Comparison of ENCODE assay signal across 9 cellular contexts in the genomic region with DNA sequence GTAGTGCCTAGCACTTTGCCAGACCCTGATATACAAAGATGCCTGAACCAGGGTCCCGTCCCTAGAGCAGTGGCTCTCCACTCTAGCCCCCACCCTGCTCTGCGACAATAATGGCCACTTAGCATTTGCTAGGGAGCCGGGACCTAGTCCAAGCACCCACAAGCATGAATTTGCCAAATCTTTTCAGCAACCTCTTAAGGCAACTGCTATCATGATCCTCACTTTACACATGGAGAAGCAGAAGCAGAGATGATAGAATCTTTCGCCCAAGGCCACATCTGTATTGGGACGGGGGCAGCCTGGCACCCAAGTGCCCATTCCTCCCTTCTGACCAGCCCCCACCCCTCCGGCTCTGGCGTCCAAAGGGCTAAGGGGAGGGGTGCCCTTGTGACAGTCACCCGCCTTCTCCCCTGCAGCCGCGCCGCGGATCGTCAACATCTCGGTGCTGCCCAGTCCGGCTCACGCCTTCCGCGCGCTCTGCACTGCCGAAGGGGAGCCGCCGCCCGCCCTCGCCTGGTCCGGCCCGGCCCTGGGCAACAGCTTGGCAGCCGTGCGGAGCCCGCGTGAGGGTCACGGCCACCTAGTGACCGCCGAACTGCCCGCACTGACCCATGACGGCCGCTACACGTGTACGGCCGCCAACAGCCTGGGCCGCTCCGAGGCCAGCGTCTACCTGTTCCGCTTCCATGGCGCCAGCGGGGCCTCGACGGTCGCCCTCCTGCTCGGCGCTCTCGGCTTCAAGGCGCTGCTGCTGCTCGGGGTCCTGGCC. TPM values are rescaled to one million over a fixed set of nuclear protein-coding genes. Genes with fewer than 3 reads are reported as not detected.
A peak's percentile ranks its signal among the peaks of the same experiment; 100 is the strongest.
DNase-seq lines count a peak whose midpoint lies in the region; ATAC-seq and TF ChIP-seq lines count a peak whose summit lies in the region.
"Had no signal": no experiment of that assay in that cellular context is flagged by ENCODE, and none has a peak within 500 bp of the region (broad histone marks: within the 10 kb centered on the region; RNA-seq: fewer than 3 reads in every experiment).

No MANE protein-coding gene starts in this region.

- peak; percentile 59 for ATAC-seq in Right ventricle myocardium superior (ENCODE audit: poor library complexity)
- ATAC-seq in upper lobe of right lung = peak; percentile 35

- no peak overlapping the region for H3K27ac ChIP-seq in upper lobe of right lung

- H3K4me3 ChIP-seq in upper lobe of right lung = peak overlapping the region; percentile 35

- no peaks in the 10 kb centered on the region for H3K36me3 ChIP-seq in upper lobe of right lung

- H3K4me1 ChIP-seq in upper lobe of right lung = peaks cover 20% of the 10 kb centered on the region

- no peaks in the 10 kb centered on the region for H3K9me3 ChIP-seq in upper lobe of right lung

- H3K27me3 ChIP-seq in upper lobe of right lung = peaks cover 30% of the 10 kb centered on the region

- intact Hi-C loops in Right ventricle myocardium superior (cut with DNase I) = loop anchor here (2.0 kb wide), 1 partner anchor 116 kb away; no protein-coding TSS in a partner anchor
- intact Hi-C loops in cardiac septum (cut with DNase I) = loop anchor here (5.0 kb wide), 2 partner anchors 61 to 146 kb away; no protein-coding TSS in a partner anchor
- intact Hi-C loops in upper lobe of right lung (cut with DNase I) = loop anchor here (10.0 kb wide), 1 partner anchor 114 kb away; the partner anchor contains the start of gene SLC14A1

- TF ChIP-seq CTCF in upper lobe of right lung (IDR thresholded peaks at IDR 0.05) = no peak

- DNase-seq in Right ventricle myocardium superior = peak; percentile 57
- DNase-seq in cardiac septum (ENCODE audit: low spot score) = no peak
- DNase-seq in dermis blood vessel endothelial cell = peak; percentile 14
- DNase-seq in mucosa of gallbladder (ENCODE audit: low spot score) = peak; percentile 45
- DNase-seq in upper lobe of right lung = no peak
- no peak for DNase-seq in stimulated activated CD4-positive, alpha-beta T cell treated with anti-CD3 and anti-CD28 coated beads, Interleukin-12 subunit alpha, Interleukin-12 subunit beta, amount 100 ng/mL, for 4 hours
- DNase-seq in stimulated activated CD8-positive, alpha-beta memory T cell treated with anti-CD3 and anti-CD28 coated beads, Interleukin-4, amount 100 ng/mL, for 48 hours = no peak
- no peak for DNase-seq in NCI-H2029 (lab: John Stamatoyannopoulos, UW)

RNA-seq across cellular contexts. Expression of gene SIGLEC15, which starts 13.0 kb away (rescaled TPM):
- total RNA-seq in Right ventricle myocardium superior (not detected), cardiac septum (not detected), dermis blood vessel endothelial cell (0.05 TPM in 1 of 2 replicates, not detected in the other), mucosa of gallbladder (4.7 TPM), upper lobe of right lung (0.32 TPM)
- total RNA-seq: myocyte had no signal

Comparison
In these comparisons a context has a peak if more than half of its experiments do, and no peak if none do; other contexts are left out.
1. DNase-seq: peak in Right ventricle myocardium superior (single experiment), dermis blood vessel endothelial cell (single experiment) and mucosa of gallbladder (single experiment); none in cardiac septum (single experiment), upper lobe of right lung (single experiment), stimulated activated CD4-positive, alpha-beta T cell treated with anti-CD3 and anti-CD28 coated beads, Interleukin-12 subunit alpha, Interleukin-12 subunit beta, amount 100 ng/mL, for 4 hours (single experiment), stimulated activated CD8-positive, alpha-beta memory T cell treated with anti-CD3 and anti-CD28 coated beads, Interleukin-4, amount 100 ng/mL, for 48 hours (single experiment) and NCI-H2029 (single experiment).